ENCODE assay signal across 5 cellular contexts in genomic region chr4:14824189-14824588, GRCh38.
"Had no signal": no experiment of that assay in that cellular context is flagged by ENCODE, and none has a peak within 500 bp of the region (broad histone marks: within the 10 kb centered on the region; RNA-seq: fewer than 3 reads in every experiment).

No MANE protein-coding gene starts in this region.

- H3K4me3 ChIP-seq: GM23338 had no signal

- DNase-seq: H9, HCEC 1CT, KBM-7 had no signal

- ATAC-seq: GM23338, HepG2 had no signal
